ENCODE assay signal across 11 cellular contexts in the genomic region with DNA sequence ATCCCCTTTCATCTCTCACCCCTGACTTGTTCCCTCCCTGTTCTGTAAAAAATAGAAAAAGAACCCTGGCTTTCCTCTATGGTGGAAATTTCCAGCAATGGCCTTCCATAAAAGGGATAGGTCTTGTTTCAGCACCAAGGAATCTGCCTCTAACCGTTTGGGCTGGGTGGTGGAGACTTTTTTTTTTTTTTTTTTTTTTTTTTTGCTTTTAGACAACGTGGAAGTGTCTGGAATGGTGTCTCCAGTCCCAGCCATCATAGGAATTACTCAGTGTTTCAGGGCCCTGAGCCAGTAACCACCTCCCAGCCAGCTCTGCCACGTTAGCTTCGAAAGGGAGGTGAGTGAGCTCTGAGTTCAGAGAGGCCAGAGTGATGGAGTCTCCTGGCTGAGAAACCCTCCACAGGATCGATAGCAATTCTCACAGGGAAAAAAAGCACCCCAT.
DNase-seq lines count a peak whose midpoint lies in the region; ATAC-seq and TF ChIP-seq lines count a peak whose summit lies in the region.
"Had no signal": no experiment of that assay in that cellular context is flagged by ENCODE, and none has a peak within 500 bp of the region (broad histone marks: within the 10 kb centered on the region; RNA-seq: fewer than 3 reads in every experiment).

No MANE protein-coding gene starts in this region.

- H3K14ac ChIP-seq in mesenchymal stem cell (ENCODE audit: low read length in 2 of 2), result no peak overlapping the region

- H3K4me2 ChIP-seq in mesenchymal stem cell (ENCODE audit: low read length, poor library complexity, severe bottlenecking), result no peak overlapping the region

- H3K9ac ChIP-seq in duodenal mucosa (ENCODE audit: low read depth in 1 of 2, low read length in 2 of 2), result no peak overlapping the region
- H3K9ac ChIP-seq in mesenchymal stem cell (ENCODE audit: low read length), result peak overlapping the region; percentile 94

- WGBS in mesenchymal stem cell, result 44% methylated on average over 1 of the region's 5 CpGs
- WGBS in tibial nerve, 2 donors, result 23 to 30% methylated on average over 5 of the region's 5 CpGs

- no peak for ATAC-seq in GM21529 (IDR thresholded peaks at IDR 0.05; ENCODE audit: unreplicated experiment)
- no peak for ATAC-seq in GM18870 (IDR thresholded peaks at IDR 0.05; ENCODE audit: unreplicated experiment)

- H3K4me1 ChIP-seq in duodenal mucosa (ENCODE audit: control insufficient read depth in 1 of 2, insufficient read depth in 2 of 2, low read length in 2 of 2), result peaks cover 5 to 22% of the 10 kb centered on the region in 2 donors
- peaks cover 8% of the 10 kb centered on the region for H3K4me1 ChIP-seq in mesenchymal stem cell (ENCODE audit: control insufficient read depth, insufficient read depth, low read depth, low read length)
- H3K4me1 ChIP-seq in tibial nerve, result peaks cover 3 to 74% (median 50%) of the 10 kb centered on the region in 4 donors

- no peak overlapping the region for H4K91ac ChIP-seq in mesenchymal stem cell (ENCODE audit: low read length)

- peak in 1 of 2 donors; percentile 46 for TF ChIP-seq EP300 in tibial nerve (IDR thresholded peaks at IDR 0.05)

- no peak overlapping the region for H3K23ac ChIP-seq in mesenchymal stem cell (ENCODE audit: low read length in 2 of 2)

- H4K8ac ChIP-seq in mesenchymal stem cell (ENCODE audit: low read length), result no peak overlapping the region

- DNase-seq in HS-5 (ENCODE audit: low read depth), result peak; percentile 73
- DNase-seq in mesenchymal stem cell, result peak; percentile 88
- peak; percentile 71 to 80 for DNase-seq in tibial nerve (ENCODE audit: low spot score in 2 of 2)
- DNase-seq in medulla oblongata (ENCODE audit: extremely low spot score), result no peak
- DNase-seq in activated CD8-positive, alpha-beta memory T cell treated with anti-CD3 and anti-CD28 coated beads, Interleukin-2, amount 50 U/mL, for 4 hours, result no peak
- DNase-seq: activated effector memory CD4-positive, alpha-beta T cell treated with anti-CD3 and anti-CD28 coated beads, Interleukin-2, amount 50 U/mL, for 16 hours; GF-D8; stimulated activated CD4-positive, alpha-beta T cell treated with anti-CD3 and anti-CD28 coated beads, Interleukin-1b, Interleukin-23, amount 100 ng/mL, for 48 hours had no signal

- no peak for TF ChIP-seq POLR2A in tibial nerve (IDR thresholded peaks at IDR 0.05)

- peak overlapping the region; percentile 49 to 72 for H3K18ac ChIP-seq in mesenchymal stem cell (ENCODE audit: low read depth in 1 of 2, low read length in 2 of 2)

- H2AFZ ChIP-seq in mesenchymal stem cell (ENCODE audit: low read depth, low read length), result no peak overlapping the region

- peak overlapping the region in 1 of 2 experiments; percentile 48 for H3K4ac ChIP-seq in mesenchymal stem cell (ENCODE audit: low read depth in 1 of 2, low read length in 2 of 2)

- H3K36me3 ChIP-seq in duodenal mucosa (ENCODE audit: control insufficient read depth in 1 of 2, insufficient read depth in 2 of 2, low read length in 2 of 2), result no peaks in the 10 kb centered on the region
- H3K36me3 ChIP-seq in mesenchymal stem cell (ENCODE audit: control insufficient read depth in 1 of 2, insufficient read depth in 2 of 2, low read depth in 1 of 2, low read length in 2 of 2), result no peaks in the 10 kb centered on the region
- H3K36me3 ChIP-seq in tibial nerve, result no peaks in the 10 kb centered on the region

- no peaks in the 10 kb centered on the region for H3K9me3 ChIP-seq in duodenal mucosa (ENCODE audit: control insufficient read depth in 1 of 2, low read length in 2 of 2)
- no peaks in the 10 kb centered on the region for H3K9me3 ChIP-seq in mesenchymal stem cell (ENCODE audit: control insufficient read depth, low read length)
- H3K9me3 ChIP-seq in tibial nerve, result no peaks in the 10 kb centered on the region

- TF ChIP-seq CTCF in tibial nerve (IDR thresholded peaks at IDR 0.05), result no peak

- H2BK5ac ChIP-seq in mesenchymal stem cell (ENCODE audit: low read depth, low read length, poor library complexity, severe bottlenecking), result peak overlapping the region; percentile 15

- peak overlapping the region; percentile 23 for H2BK15ac ChIP-seq in mesenchymal stem cell (ENCODE audit: low read depth, poor library complexity, severe bottlenecking)

- H3K4me3 ChIP-seq in duodenal mucosa (ENCODE audit: low read depth in 1 of 2, low read length in 2 of 2) (no peak overlapping the region), mesenchymal stem cell (ENCODE audit: insufficient read depth in 1 of 2, low read depth in 1 of 2, low read length in 2 of 2) (peak overlapping the region in 1 of 2 experiments; percentile 76), tibial nerve (peak overlapping the region in 1 of 4 donors; percentile 30)

- H3K27ac ChIP-seq in duodenal mucosa (ENCODE audit: low read depth, low read length) (peak overlapping the region; percentile 22), mesenchymal stem cell (ENCODE audit: low read length, poor library complexity, severe bottlenecking) (peak overlapping the region; percentile 67), tibial nerve (peak overlapping the region; percentile 46 to 92 (median 74))

- H2BK12ac ChIP-seq in mesenchymal stem cell (ENCODE audit: low read length in 2 of 2), result peak overlapping the region; percentile 28 to 88

- peak overlapping the region; percentile 83 for H2BK120ac ChIP-seq in mesenchymal stem cell (ENCODE audit: low read depth, low read length)

- H2AK5ac ChIP-seq in mesenchymal stem cell (ENCODE audit: low read length, severe bottlenecking), result peak overlapping the region; percentile 43

- peaks cover 2% of the 10 kb centered on the region for H3K79me1 ChIP-seq in mesenchymal stem cell (replicated peaks; ENCODE audit: low read length, poor library complexity, severe bottlenecking)

- H3K27me3 ChIP-seq in duodenal mucosa (ENCODE audit: control insufficient read depth in 1 of 2, insufficient read depth in 2 of 2, low read length in 2 of 2), result no peaks in the 10 kb centered on the region
- H3K27me3 ChIP-seq in mesenchymal stem cell (ENCODE audit: control insufficient read depth in 1 of 2, insufficient read depth in 1 of 2, low read length in 2 of 2), result no peaks in the 10 kb centered on the region
- H3K27me3 ChIP-seq in tibial nerve, result no peaks in the 10 kb centered on the region

Comparison
In these comparisons a context has a peak if more than half of its experiments do, and no peak if none do; other contexts are left out.
1. DNase-seq: peak in HS-5 (single experiment), mesenchymal stem cell (single experiment) and tibial nerve (2 of 2); none in medulla oblongata (single experiment) and activated CD8-positive, alpha-beta memory T cell treated with anti-CD3 and anti-CD28 coated beads, Interleukin-2, amount 50 U/mL, for 4 hours (single experiment).
2. H3K27ac ChIP-seq: peak in every context shown above with its lines; median percentile 74 in tibial nerve; 67 in mesenchymal stem cell; 22 in duodenal mucosa.